In genomic region chr6:26592649-26593048, GRCh38 we compare ENCODE assay signal across 17 cellular contexts.
DNase-seq lines count a peak whose midpoint lies in the region; TF ChIP-seq lines count a peak whose summit lies in the region.
"Had no signal": no experiment of that assay in that cellular context is flagged by ENCODE, and none has a peak within 500 bp of the region (broad histone marks: within the 10 kb centered on the region; RNA-seq: fewer than 3 reads in every experiment).

No MANE protein-coding gene starts in this region.

- TF ChIP-seq CTCF in GM12865 (IDR thresholded peaks at IDR 0.05; ENCODE audit: insufficient read depth, low read depth, low read length, missing control alignments) = no peak

- DNase-seq in GM12865 (ENCODE audit: low read depth) (peak; percentile 46), MV-4-11 (lab: John Stamatoyannopoulos, UW) (peak; percentile 60), RPMI8226 (peak; percentile 35), fibroblast of peridontal ligament (ENCODE audit: extremely low read depth) (peak; percentile 17), NCI-H526 treated with DMSO at 0.1 percent for 48 hours (lab: John Stamatoyannopoulos, UW) (no peak), COLO829 (ENCODE audit: low spot score) (no peak), putamen (ENCODE audit: low spot score) (no peak)
- DNase-seq: activated T-cell treated with anti-CD3 and anti-CD28 coated beads, Interleukin-2, amount 50 U/mL, for 24 hours; DND-41; heart right ventricle; KG1; NCI-H1930; NCI-H748 treated with DMSO at 0.1 percent for 48 hours; psoas muscle; stimulated activated naive CD8-positive, alpha-beta T cell treated with anti-CD3 and anti-CD28 coated beads, Interleukin-15, Interleukin-2, amounts not matched to agents 100 U/mL and 50 U/mL, for 24 hours; trophoblast cell had no signal

- H3K4me3 ChIP-seq in GM12865 (ENCODE audit: low read depth, low read length) = no peak overlapping the region
- H3K4me3 ChIP-seq: esophagus muscularis mucosa, heart right ventricle, psoas muscle had no signal

Comparison
In these comparisons a context has a peak if more than half of its experiments do, and no peak if none do; other contexts are left out.
1. DNase-seq: peak in GM12865 (single experiment), MV-4-11 (single experiment), RPMI8226 (single experiment) and fibroblast of peridontal ligament (single experiment); none in NCI-H526 treated with DMSO at 0.1 percent for 48 hours (single experiment), COLO829 (single experiment) and putamen (single experiment).